In the genomic region with DNA sequence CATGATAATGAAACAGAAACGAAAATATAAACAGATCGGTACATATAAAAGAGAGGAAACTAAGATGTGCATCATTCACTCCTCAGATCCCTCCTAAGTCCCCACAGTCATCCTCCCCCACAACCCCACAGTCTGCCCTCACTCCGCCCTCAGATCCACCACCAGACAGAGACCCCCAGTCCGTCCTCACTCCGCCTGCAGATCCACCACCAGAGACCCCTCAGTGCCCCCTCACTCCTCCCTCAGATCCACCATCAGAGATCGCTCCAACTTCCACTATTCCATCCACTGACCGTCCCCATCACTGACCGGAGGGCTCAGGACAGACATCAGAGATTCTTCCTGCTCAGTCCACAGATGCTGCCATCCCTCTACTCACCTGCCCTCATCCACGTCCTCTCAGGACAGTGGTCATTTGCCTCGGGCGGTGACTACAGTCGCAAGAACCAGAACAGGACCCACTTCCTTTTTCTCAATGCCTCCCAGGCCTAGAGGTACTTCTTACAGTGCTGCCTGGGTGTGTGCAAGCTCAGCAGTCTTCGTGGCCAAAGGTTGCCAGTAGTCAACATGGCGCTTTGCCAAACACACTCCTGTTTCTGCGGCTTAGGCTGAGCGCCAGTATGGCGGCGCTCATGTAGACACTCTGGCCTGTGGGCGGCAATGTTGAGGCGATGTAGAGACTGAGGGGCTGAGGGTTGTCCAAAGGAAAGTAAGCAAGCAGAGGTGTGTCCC, we compare ENCODE assay signal across 1 cellular context.
TF ChIP-seq lines count a peak whose summit lies in the region.

No MANE protein-coding gene starts in this region.

TF ChIP-seq in K562, 482 proteins besides CTCF, POLR2A, EP300 and RAD21:
- TF ChIP-seq ZNF316 (IDR thresholded peaks at IDR 0.05): peak; percentile 89
- TF ChIP-seq BDP1 (IDR thresholded peaks at IDR 0.05; ENCODE audit: insufficient read depth, insufficient read length): no peak
- TF ChIP-seq MAFK (IDR thresholded peaks at IDR 0.05; ENCODE audit: low read length): peak; percentile 60
- peak; percentile 78 for TF ChIP-seq MAFG (tag; conservative IDR thresholded peaks at IDR 0.05)
- peak; percentile 53; the same call in 1 of the 2 replicates for TF ChIP-seq CTBP1 (IDR thresholded peaks at IDR 0.05; ENCODE audit: borderline replicate concordance)
- TF ChIP-seq YY1 (IDR thresholded peaks at IDR 0.05; ENCODE audit: borderline replicate concordance in 1 of 3, control insufficient read depth in 1 of 3, extremely low read depth in 1 of 3, insufficient read depth in 3 of 3, insufficient read length in 1 of 3, insufficient replicate concordance in 2 of 3, low read depth in 1 of 3, low read length in 2 of 3): peak; percentile 20 to 94 (median 84)
- peak; percentile 79 for TF ChIP-seq C11orf30 (IDR thresholded peaks at IDR 0.05; ENCODE audit: low read depth)
- peak; percentile 48 for TF ChIP-seq HCFC1 (IDR thresholded peaks at IDR 0.05; ENCODE audit: low read depth, low read length)
- TF ChIP-seq, protein P1, sequence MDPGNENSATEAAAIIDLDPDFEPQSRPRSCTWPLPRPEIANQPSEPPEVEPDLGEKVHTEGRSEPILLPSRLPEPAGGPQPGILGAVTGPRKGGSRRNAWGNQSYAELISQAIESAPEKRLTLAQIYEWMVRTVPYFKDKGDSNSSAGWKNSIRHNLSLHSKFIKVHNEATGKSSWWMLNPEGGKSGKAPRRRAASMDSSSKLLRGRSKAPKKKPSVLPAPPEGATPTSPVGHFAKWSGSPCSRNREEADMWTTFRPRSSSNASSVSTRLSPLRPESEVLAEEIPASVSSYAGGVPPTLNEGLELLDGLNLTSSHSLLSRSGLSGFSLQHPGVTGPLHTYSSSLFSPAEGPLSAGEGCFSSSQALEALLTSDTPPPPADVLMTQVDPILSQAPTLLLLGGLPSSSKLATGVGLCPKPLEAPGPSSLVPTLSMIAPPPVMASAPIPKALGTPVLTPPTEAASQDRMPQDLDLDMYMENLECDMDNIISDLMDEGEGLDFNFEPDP (CRISPR knock-in tag; IDR thresholded peaks at IDR 0.05): no peak
- TF ChIP-seq, protein P2, sequence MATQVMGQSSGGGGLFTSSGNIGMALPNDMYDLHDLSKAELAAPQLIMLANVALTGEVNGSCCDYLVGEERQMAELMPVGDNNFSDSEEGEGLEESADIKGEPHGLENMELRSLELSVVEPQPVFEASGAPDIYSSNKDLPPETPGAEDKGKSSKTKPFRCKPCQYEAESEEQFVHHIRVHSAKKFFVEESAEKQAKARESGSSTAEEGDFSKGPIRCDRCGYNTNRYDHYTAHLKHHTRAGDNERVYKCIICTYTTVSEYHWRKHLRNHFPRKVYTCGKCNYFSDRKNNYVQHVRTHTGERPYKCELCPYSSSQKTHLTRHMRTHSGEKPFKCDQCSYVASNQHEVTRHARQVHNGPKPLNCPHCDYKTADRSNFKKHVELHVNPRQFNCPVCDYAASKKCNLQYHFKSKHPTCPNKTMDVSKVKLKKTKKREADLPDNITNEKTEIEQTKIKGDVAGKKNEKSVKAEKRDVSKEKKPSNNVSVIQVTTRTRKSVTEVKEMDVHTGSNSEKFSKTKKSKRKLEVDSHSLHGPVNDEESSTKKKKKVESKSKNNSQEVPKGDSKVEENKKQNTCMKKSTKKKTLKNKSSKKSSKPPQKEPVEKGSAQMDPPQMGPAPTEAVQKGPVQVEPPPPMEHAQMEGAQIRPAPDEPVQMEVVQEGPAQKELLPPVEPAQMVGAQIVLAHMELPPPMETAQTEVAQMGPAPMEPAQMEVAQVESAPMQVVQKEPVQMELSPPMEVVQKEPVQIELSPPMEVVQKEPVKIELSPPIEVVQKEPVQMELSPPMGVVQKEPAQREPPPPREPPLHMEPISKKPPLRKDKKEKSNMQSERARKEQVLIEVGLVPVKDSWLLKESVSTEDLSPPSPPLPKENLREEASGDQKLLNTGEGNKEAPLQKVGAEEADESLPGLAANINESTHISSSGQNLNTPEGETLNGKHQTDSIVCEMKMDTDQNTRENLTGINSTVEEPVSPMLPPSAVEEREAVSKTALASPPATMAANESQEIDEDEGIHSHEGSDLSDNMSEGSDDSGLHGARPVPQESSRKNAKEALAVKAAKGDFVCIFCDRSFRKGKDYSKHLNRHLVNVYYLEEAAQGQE (CRISPR knock-in tag; IDR thresholded peaks at IDR 0.05; ENCODE audit: low read depth): no peak
- TF ChIP-seq NR2C2 (CRISPR knock-in tag; IDR thresholded peaks at IDR 0.05): no peak
- TF ChIP-seq NR2C2 (tag; IDR thresholded peaks at IDR 0.05): peak; percentile 34; the same call in 1 of the 2 replicates
- TF ChIP-seq MAFF (IDR thresholded peaks at IDR 0.05; ENCODE audit: low read length): peak; percentile 41; the same call in 1 of the 2 replicates
- TF ChIP-seq, protein P3, sequence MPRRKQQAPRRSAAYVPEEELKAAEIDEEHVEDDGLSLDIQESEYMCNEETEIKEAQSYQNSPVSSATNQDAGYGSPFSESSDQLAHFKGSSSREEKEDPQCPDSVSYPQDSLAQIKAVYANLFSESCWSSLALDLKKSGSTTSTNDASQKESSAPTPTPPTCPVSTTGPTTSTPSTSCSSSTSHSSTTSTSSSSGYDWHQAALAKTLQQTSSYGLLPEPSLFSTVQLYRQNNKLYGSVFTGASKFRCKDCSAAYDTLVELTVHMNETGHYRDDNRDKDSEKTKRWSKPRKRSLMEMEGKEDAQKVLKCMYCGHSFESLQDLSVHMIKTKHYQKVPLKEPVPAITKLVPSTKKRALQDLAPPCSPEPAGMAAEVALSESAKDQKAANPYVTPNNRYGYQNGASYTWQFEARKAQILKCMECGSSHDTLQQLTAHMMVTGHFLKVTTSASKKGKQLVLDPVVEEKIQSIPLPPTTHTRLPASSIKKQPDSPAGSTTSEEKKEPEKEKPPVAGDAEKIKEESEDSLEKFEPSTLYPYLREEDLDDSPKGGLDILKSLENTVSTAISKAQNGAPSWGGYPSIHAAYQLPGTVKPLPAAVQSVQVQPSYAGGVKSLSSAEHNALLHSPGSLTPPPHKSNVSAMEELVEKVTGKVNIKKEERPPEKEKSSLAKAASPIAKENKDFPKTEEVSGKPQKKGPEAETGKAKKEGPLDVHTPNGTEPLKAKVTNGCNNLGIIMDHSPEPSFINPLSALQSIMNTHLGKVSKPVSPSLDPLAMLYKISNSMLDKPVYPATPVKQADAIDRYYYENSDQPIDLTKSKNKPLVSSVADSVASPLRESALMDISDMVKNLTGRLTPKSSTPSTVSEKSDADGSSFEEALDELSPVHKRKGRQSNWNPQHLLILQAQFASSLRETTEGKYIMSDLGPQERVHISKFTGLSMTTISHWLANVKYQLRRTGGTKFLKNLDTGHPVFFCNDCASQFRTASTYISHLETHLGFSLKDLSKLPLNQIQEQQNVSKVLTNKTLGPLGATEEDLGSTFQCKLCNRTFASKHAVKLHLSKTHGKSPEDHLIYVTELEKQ (CRISPR knock-in tag; IDR thresholded peaks at IDR 0.05): no peak
- TF ChIP-seq SRF (CRISPR knock-in tag; IDR thresholded peaks at IDR 0.05): 0 out of 4 replicates have a peak, but pooled peaks of 1 of the 2 experiments have one; percentile 33
- no peak for TF ChIP-seq BRD4 (IDR thresholded peaks at IDR 0.05)
- peak; percentile 52; the same call in 1 of the 2 replicates for TF ChIP-seq SPI1 (IDR thresholded peaks at IDR 0.05; ENCODE audit: borderline replicate concordance, low read depth, low read length)
- TF ChIP-seq YBX1 (IDR thresholded peaks at IDR 0.05): no peak
- TF ChIP-seq ZNF668 (CRISPR knock-in tag; IDR thresholded peaks at IDR 0.05): no peak
- TF ChIP-seq ZNF780A (CRISPR knock-in tag; IDR thresholded peaks at IDR 0.05): no peak
- peak; percentile 89 for TF ChIP-seq NFIC (IDR thresholded peaks at IDR 0.05)
- peak in 1 of 2 experiments; percentile 43; a peak in 1 of 4 replicates for TF ChIP-seq FOXK2 (conservative IDR thresholded peaks at IDR 0.05 in 1 of 2, IDR thresholded peaks at IDR 0.05 in 1 of 2; ENCODE audit: low read depth in 2 of 2)
- TF ChIP-seq MYC (IDR thresholded peaks at IDR 0.05; ENCODE audit: low read depth, low read length): 0 out of 2 replicates have a peak, but pooled peaks have one; percentile 24
- TF ChIP-seq MYC (CRISPR knock-in tag; IDR thresholded peaks at IDR 0.05; ENCODE audit: borderline replicate concordance, low read depth): no peak
- TF ChIP-seq, protein P4, sequence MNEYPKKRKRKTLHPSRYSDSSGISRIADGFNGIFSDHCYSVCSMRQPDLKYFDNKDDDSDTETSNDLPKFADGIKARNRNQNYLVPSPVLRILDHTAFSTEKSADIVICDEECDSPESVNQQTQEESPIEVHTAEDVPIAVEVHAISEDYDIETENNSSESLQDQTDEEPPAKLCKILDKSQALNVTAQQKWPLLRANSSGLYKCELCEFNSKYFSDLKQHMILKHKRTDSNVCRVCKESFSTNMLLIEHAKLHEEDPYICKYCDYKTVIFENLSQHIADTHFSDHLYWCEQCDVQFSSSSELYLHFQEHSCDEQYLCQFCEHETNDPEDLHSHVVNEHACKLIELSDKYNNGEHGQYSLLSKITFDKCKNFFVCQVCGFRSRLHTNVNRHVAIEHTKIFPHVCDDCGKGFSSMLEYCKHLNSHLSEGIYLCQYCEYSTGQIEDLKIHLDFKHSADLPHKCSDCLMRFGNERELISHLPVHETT (CRISPR knock-in tag; conservative IDR thresholded peaks at IDR 0.05 in 1 of 2, IDR thresholded peaks at IDR 0.05 in 1 of 2): no peak
- TF ChIP-seq BHLHE40 (IDR thresholded peaks at IDR 0.05; ENCODE audit: low read length): 0 out of 2 replicates have a peak, but pooled peaks have one; percentile 20
